7 cellular contexts compared by ENCODE assay signal in genomic region chr2:105796131-105796638, GRCh38. TPM values are rescaled to one million over a fixed set of nuclear protein-coding genes. Genes with fewer than 3 reads are reported as not detected.
DNase-seq lines count a peak whose midpoint lies in the region; ATAC-seq and TF ChIP-seq lines count a peak whose summit lies in the region.

No MANE protein-coding gene starts in this region.

- no peaks in the 10 kb centered on the region for H3K36me3 ChIP-seq in psoas muscle (ENCODE audit: insufficient read depth in 1 of 2, low read depth in 1 of 2)

- H3K27ac Mint-ChIP-seq in IgD-negative memory B cell: peak overlapping the region; percentile 78 to 98 (median 93)
- H3K27ac Mint-ChIP-seq in activated CD8-positive, alpha-beta memory T cell treated with anti-CD3 and anti-CD28 coated beads, Interleukin-2, amount 10 ng/mL, durations not matched to agents 7 days and 5 days: peak overlapping the region; percentile 98

- no peaks in the 10 kb centered on the region for H3K9me3 ChIP-seq in psoas muscle

- H3K4me3 ChIP-seq in psoas muscle: no peak overlapping the region

- H3K9me3 Mint-ChIP-seq in IgD-negative memory B cell: no peaks in the 10 kb centered on the region
- no peaks in the 10 kb centered on the region for H3K9me3 Mint-ChIP-seq in activated CD8-positive, alpha-beta memory T cell treated with anti-CD3 and anti-CD28 coated beads, Interleukin-2, amount 10 ng/mL, durations not matched to agents 7 days and 5 days (ENCODE audit: low read depth)

- H3K4me1 ChIP-seq in psoas muscle: peaks cover 52% of the 10 kb centered on the region

- peak overlapping the region; percentile 78 to 94 (median 92) for H3K4me3 Mint-ChIP-seq in IgD-negative memory B cell
- H3K4me3 Mint-ChIP-seq in activated CD8-positive, alpha-beta memory T cell treated with anti-CD3 and anti-CD28 coated beads, Interleukin-2, amount 10 ng/mL, durations not matched to agents 7 days and 5 days: peak overlapping the region; percentile 68

- peaks cover 59 to 77% (median 59%) of the 10 kb centered on the region in 3 donors for H3K4me1 Mint-ChIP-seq in IgD-negative memory B cell
- H3K4me1 Mint-ChIP-seq in activated CD8-positive, alpha-beta memory T cell treated with anti-CD3 and anti-CD28 coated beads, Interleukin-2, amount 10 ng/mL, durations not matched to agents 7 days and 5 days: peaks cover 92% of the 10 kb centered on the region

- no peak overlapping the region for H3K27ac ChIP-seq in psoas muscle

- WGBS in psoas muscle, 3 donors: 34 to 41% (median 37%) methylated on average over 6 of the region's 6 CpGs

- TF ChIP-seq CTCF in psoas muscle (IDR thresholded peaks at IDR 0.05): no peak

- peaks cover 2% of the 10 kb centered on the region for H3K36me3 Mint-ChIP-seq in IgD-negative memory B cell
- peaks cover 28% of the 10 kb centered on the region for H3K36me3 Mint-ChIP-seq in activated CD8-positive, alpha-beta memory T cell treated with anti-CD3 and anti-CD28 coated beads, Interleukin-2, amount 10 ng/mL, durations not matched to agents 7 days and 5 days

- ATAC-seq in GM18520 (IDR thresholded peaks at IDR 0.05; ENCODE audit: unreplicated experiment): peak; percentile 19
- ATAC-seq in activated CD8-positive, alpha-beta memory T cell treated with anti-CD3 and anti-CD28 coated beads, Interleukin-2, amount 10 ng/mL, durations not matched to agents 7 days and 5 days: peak; percentile 67
- ATAC-seq in psoas muscle: peak in 3 of 4 donors; percentile 21 to 49 (median 27)
- ATAC-seq in HG02870 (IDR thresholded peaks at IDR 0.05; ENCODE audit: unreplicated experiment): no peak

- H3K27me3 ChIP-seq in psoas muscle (ENCODE audit: insufficient read depth in 3 of 3, low read length in 2 of 3): no peaks in the 10 kb centered on the region

- no peaks in the 10 kb centered on the region for H3K27me3 Mint-ChIP-seq in IgD-negative memory B cell
- no peaks in the 10 kb centered on the region for H3K27me3 Mint-ChIP-seq in activated CD8-positive, alpha-beta memory T cell treated with anti-CD3 and anti-CD28 coated beads, Interleukin-2, amount 10 ng/mL, durations not matched to agents 7 days and 5 days

- DNase-seq in activated CD8-positive, alpha-beta memory T cell treated with anti-CD3 and anti-CD28 coated beads, Interleukin-2, amount 10 ng/mL, durations not matched to agents 7 days and 5 days: peak; percentile 81
- DNase-seq in psoas muscle (no peak), NCI-H226 (no peak), cortex of kidney (lab: John Stamatoyannopoulos, UW) (no peak)

- CTCF ChIA-PET in activated CD8-positive, alpha-beta memory T cell treated with anti-CD3 and anti-CD28 coated beads, Interleukin-2, amount 10 ng/mL, durations not matched to agents 7 days and 5 days (lab: Charles Lee): interaction anchor here (1.0 to 4.1 kb wide), 4 partner anchors 9 to 139 kb away, joined by 3 to 26 read pairs (median 16); no protein-coding TSS in a partner anchor

- intact Hi-C loops in psoas muscle (cut with DNase I): no loop called here

RNA-seq across cellular contexts. Expression of gene NCK2, which starts 51.5 kb away (rescaled TPM):
- polyA plus RNA-seq in IgD-negative memory B cell (19.6 TPM), psoas muscle (100 to 1,000 TPM in 1 of 3 donors, 10 to 100 TPM in 2; 26.5 to 111 (median 39.6) TPM)
- 10 to 100 TPM; 51.6 to 54.1 TPM for total RNA-seq in activated CD8-positive, alpha-beta memory T cell treated with anti-CD3 and anti-CD28 coated beads, Interleukin-2, amount 10 ng/mL, durations not matched to agents 7 days and 5 days
- 10 to 100 TPM; 33.9 to 53.1 (median 41.1) TPM for total RNA-seq in psoas muscle
